In the genomic region with DNA sequence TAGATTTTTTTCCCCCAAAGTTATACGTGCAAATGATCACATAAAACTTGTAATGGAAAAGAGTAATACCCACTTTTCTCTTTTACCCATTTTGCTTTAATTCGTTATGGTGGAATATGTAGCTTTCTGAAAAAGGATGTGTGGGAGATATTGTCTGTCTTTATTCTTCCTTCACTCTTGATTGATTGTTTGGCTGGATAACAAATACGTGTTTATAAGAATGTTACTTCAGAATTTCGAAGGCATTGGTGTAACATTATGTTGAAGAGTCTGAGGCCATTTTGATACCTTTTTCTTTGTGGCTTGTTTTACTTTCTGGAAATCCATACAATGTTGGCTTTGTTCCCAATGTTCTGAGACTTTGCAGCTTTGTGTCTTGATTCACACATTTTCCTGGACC, we compare ENCODE assay signal across 1 cellular context.
TF ChIP-seq lines count a peak whose summit lies in the region.

No MANE protein-coding gene starts in this region.

TF ChIP-seq in HepG2, 621 proteins besides CTCF, POLR2A, EP300 and RAD21 (continued from another document):
- TF ChIP-seq, protein P1, sequence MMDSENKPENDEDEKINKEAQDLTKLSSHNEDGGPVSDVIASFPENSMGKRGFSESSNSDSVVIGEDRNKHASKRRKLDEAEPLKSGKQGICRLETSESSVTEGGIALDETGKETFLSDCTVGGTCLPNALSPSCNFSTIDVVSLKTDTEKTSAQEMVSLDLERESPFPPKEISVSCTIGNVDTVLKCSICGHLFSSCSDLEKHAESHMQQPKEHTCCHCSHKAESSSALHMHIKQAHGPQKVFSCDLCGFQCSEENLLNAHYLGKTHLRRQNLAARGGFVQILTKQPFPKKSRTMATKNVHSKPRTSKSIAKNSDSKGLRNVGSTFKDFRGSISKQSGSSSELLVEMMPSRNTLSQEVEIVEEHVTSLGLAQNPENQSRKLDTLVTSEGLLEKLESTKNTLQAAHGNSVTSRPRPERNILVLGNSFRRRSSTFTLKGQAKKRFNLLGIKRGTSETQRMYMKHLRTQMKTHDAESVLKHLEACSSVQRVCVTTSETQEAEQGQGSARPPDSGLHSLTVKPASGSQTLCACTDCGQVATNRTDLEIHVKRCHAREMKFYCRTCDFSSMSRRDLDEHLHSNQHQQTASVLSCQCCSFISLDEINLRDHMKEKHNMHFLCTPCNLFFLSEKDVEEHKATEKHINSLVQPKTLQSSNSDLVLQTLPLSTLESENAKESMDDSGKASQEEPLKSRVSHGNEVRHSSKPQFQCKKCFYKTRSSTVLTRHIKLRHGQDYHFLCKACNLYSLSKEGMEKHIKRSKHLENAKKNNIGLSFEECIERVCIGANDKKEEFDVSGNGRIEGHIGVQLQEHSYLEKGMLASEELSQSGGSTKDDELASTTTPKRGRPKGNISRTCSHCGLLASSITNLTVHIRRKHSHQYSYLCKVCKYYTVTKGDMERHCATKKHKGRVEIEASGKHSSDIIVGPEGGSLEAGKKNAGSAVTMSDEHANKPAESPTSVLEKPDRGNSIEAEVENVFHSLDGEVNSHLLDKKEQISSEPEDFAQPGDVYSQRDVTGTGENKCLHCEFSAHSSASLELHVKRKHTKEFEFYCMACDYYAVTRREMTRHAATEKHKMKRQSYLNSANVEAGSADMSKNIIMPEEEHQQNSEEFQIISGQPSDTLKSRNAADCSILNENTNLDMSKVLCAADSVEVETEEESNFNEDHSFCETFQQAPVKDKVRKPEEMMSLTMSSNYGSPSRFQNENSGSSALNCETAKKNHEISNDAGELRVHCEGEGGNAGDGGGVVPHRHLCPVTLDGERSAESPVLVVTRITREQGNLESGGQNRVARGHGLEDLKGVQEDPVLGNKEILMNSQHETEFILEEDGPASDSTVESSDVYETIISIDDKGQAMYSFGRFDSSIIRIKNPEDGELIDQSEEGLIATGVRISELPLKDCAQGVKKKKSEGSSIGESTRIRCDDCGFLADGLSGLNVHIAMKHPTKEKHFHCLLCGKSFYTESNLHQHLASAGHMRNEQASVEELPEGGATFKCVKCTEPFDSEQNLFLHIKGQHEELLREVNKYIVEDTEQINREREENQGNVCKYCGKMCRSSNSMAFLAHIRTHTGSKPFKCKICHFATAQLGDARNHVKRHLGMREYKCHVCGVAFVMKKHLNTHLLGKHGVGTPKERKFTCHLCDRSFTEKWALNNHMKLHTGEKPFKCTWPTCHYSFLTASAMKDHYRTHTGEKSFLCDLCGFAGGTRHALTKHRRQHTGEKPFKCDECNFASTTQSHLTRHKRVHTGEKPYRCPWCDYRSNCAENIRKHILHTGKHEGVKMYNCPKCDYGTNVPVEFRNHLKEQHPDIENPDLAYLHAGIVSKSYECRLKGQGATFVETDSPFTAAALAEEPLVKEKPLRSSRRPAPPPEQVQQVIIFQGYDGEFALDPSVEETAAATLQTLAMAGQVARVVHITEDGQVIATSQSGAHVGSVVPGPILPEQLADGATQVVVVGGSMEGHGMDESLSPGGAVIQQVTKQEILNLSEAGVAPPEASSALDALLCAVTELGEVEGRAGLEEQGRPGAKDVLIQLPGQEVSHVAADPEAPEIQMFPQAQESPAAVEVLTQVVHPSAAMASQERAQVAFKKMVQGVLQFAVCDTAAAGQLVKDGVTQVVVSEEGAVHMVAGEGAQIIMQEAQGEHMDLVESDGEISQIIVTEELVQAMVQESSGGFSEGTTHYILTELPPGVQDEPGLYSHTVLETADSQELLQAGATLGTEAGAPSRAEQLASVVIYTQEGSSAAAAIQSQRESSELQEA (CRISPR knock-in tag; IDR thresholded peaks at IDR 0.05; ENCODE audit: not compliant biosample characterization): no peak
- TF ChIP-seq, protein P2, sequence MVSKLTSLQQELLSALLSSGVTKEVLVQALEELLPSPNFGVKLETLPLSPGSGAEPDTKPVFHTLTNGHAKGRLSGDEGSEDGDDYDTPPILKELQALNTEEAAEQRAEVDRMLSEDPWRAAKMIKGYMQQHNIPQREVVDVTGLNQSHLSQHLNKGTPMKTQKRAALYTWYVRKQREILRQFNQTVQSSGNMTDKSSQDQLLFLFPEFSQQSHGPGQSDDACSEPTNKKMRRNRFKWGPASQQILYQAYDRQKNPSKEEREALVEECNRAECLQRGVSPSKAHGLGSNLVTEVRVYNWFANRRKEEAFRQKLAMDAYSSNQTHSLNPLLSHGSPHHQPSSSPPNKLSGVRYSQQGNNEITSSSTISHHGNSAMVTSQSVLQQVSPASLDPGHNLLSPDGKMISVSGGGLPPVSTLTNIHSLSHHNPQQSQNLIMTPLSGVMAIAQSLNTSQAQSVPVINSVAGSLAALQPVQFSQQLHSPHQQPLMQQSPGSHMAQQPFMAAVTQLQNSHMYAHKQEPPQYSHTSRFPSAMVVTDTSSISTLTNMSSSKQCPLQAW (CRISPR knock-in tag; IDR thresholded peaks at IDR 0.05): no peak
- TF ChIP-seq MYC (CRISPR knock-in tag; IDR thresholded peaks at IDR 0.05; ENCODE audit: borderline replicate concordance): no peak
